14 cellular contexts compared by ENCODE assay signal in the genomic region with DNA sequence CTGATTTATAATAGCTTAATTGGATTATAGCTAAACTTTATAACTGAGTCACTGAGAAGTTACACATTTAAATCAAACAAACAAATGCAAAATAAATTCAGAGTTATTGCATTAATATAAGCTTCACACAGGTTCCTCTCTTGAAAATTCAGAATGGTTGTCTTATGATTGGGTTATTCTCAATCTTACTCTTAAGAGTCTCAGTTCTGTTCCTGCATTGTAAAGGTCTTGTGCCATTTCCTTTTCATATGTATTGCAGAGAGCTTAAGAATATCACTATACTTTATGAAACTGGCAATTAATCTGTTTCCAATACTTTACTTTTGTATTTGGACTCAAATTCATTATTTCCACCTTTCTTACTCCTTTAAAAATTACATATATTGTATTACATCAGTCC.
A peak's percentile ranks its signal among the peaks of the same experiment; 100 is the strongest.
DNase-seq lines count a peak whose midpoint lies in the region; ATAC-seq and TF ChIP-seq lines count a peak whose summit lies in the region.
"Had no signal": no experiment of that assay in that cellular context is flagged by ENCODE, and none has a peak within 500 bp of the region (broad histone marks: within the 10 kb centered on the region; RNA-seq: fewer than 3 reads in every experiment).

No MANE protein-coding gene starts in this region.

- H3K56ac ChIP-seq in H9 (ENCODE audit: insufficient read length, low read depth, low read length) = no peak overlapping the region

- no peak overlapping the region for H2AK5ac ChIP-seq in H9 (ENCODE audit: insufficient read length, low read length)

- no peak overlapping the region for H3K27ac ChIP-seq in H9 (ENCODE audit: insufficient read length, low read depth, low read length)

- H4K91ac ChIP-seq in H9 (ENCODE audit: insufficient read length, low read depth, low read length) = no peak overlapping the region

- H3K4me2 ChIP-seq in H9 (ENCODE audit: insufficient read depth, insufficient read length, low read length) = no peak overlapping the region

- H3K27me3 Mint-ChIP-seq in H9 (ENCODE audit: low read depth) = no peaks in the 10 kb centered on the region
- H3K27me3 Mint-ChIP-seq: CD4-positive, CD25-positive, alpha-beta regulatory T cell; IgD-negative memory B cell had no signal

- no peaks in the 10 kb centered on the region for H3K36me3 Mint-ChIP-seq in H9 (ENCODE audit: insufficient read depth in 1 of 3, low read depth in 3 of 3)
- H3K36me3 Mint-ChIP-seq: CD4-positive, CD25-positive, alpha-beta regulatory T cell; IgD-negative memory B cell had no signal

- no peaks in the 10 kb centered on the region for H3K9me3 Mint-ChIP-seq in H9

- H3T11ph ChIP-seq in H9 (ENCODE audit: low read length) = no peak overlapping the region

- no peak overlapping the region for H3K9ac ChIP-seq in H9 (ENCODE audit: extremely low read depth, insufficient read length, low read length)

- H4K8ac ChIP-seq in H9 (replicated peaks; ENCODE audit: insufficient read length, low read depth, low read length) = no peak overlapping the region

- peak overlapping the region in 2 of 3 experiments; percentile 54 to 84; a peak in 2 of 7 replicates for H3K27ac Mint-ChIP-seq in H9
- H3K27ac Mint-ChIP-seq: CD4-positive, CD25-positive, alpha-beta regulatory T cell; IgD-negative memory B cell had no signal

- H3K4ac ChIP-seq in H9 (ENCODE audit: low read depth, low read length) = no peak overlapping the region

- DNase-seq in H9 = no peak
- no peak for DNase-seq in NCI-H345 treated with DMSO at 0.1 percent for 48 hours (lab: John Stamatoyannopoulos, UW; ENCODE audit: unreplicated experiment)
- DNase-seq in cerebellar nuclear complex (lab: John Stamatoyannopoulos, UW) = no peak
- DNase-seq in epidermal melanocyte (ENCODE audit: insufficient read length, low spot score) = no peak
- no peak for DNase-seq in left lobe of liver (ENCODE audit: low spot score)
- DNase-seq: amniotic stem cell; CD4-positive, CD25-positive, alpha-beta regulatory T cell; GF-D8; NCI-H1105 treated with DMSO at 0.1 percent for 48 hours; NCI-H526 treated with DMSO at 0.1 percent for 48 hours; substantia nigra had no signal

- no peak overlapping the region for H2AFZ ChIP-seq in H9 (ENCODE audit: low read length)

- H2BK12ac ChIP-seq in H9 (ENCODE audit: insufficient read length, low read depth, low read length) = no peak overlapping the region

- H3K9me3 ChIP-seq in H9 (ENCODE audit: control insufficient read depth, low read depth, low read length) = no peaks in the 10 kb centered on the region

- H3K14ac ChIP-seq in H9 (ENCODE audit: insufficient read depth, low read length) = no peak overlapping the region

- no peak overlapping the region for H2BK15ac ChIP-seq in H9 (ENCODE audit: low read depth, low read length)

- H4K5ac ChIP-seq in H9 (ENCODE audit: insufficient read length, low read depth, low read length) = no peak overlapping the region

- no peak overlapping the region for H2BK5ac ChIP-seq in H9 (ENCODE audit: insufficient read length, low read length)

- no peaks in the 10 kb centered on the region for H4K20me1 ChIP-seq in H9 (ENCODE audit: control insufficient read depth, insufficient read depth, insufficient read length)

- peaks cover 2% of the 10 kb centered on the region in 2 experiments; a peak in 2 of 4 replicates for H3K4me1 Mint-ChIP-seq in H9
- H3K4me1 Mint-ChIP-seq: CD4-positive, CD25-positive, alpha-beta regulatory T cell; IgD-negative memory B cell had no signal

- no peaks in the 10 kb centered on the region for H3K23me2 ChIP-seq in H9 (ENCODE audit: insufficient read length, low read depth, low read length, poor library complexity, severe bottlenecking)

- no peak overlapping the region for H2BK120ac ChIP-seq in H9 (ENCODE audit: low read depth, low read length, poor library complexity, severe bottlenecking)

- H3K18ac ChIP-seq in H9 (ENCODE audit: insufficient read length, low read depth, low read length) = no peak overlapping the region

- ATAC-seq in GM19328 (IDR thresholded peaks at IDR 0.05; ENCODE audit: unreplicated experiment) (peak; percentile 77), HG03108 (IDR thresholded peaks at IDR 0.05; ENCODE audit: unreplicated experiment) (peak; percentile 87), left lobe of liver (no peak)

- H3K4me1 ChIP-seq in H9 (ENCODE audit: insufficient read depth, low read length) = no peaks in the 10 kb centered on the region

- H3K27me3 ChIP-seq in H9 (ENCODE audit: insufficient read depth, low read length) = no peaks in the 10 kb centered on the region

- H2BK20ac ChIP-seq in H9 (ENCODE audit: low read depth, low read length, poor library complexity, severe bottlenecking) = no peak overlapping the region

- H3K4me3 Mint-ChIP-seq in H9 = no peak overlapping the region
- H3K4me3 Mint-ChIP-seq: CD4-positive, CD25-positive, alpha-beta regulatory T cell; IgD-negative memory B cell had no signal

- H3K23ac ChIP-seq in H9 (ENCODE audit: insufficient read length, low read depth, low read length) = no peak overlapping the region

- no peak for TF ChIP-seq CTCF in H9 (conservative IDR thresholded peaks at IDR 0.05)

- H3K79me1 ChIP-seq in H9 (ENCODE audit: insufficient read depth, low read depth, low read length, poor library complexity, severe bottlenecking) = no peaks in the 10 kb centered on the region

- H3K79me2 ChIP-seq in H9 (ENCODE audit: insufficient read depth, low read length) = no peaks in the 10 kb centered on the region
